In the genomic region with DNA sequence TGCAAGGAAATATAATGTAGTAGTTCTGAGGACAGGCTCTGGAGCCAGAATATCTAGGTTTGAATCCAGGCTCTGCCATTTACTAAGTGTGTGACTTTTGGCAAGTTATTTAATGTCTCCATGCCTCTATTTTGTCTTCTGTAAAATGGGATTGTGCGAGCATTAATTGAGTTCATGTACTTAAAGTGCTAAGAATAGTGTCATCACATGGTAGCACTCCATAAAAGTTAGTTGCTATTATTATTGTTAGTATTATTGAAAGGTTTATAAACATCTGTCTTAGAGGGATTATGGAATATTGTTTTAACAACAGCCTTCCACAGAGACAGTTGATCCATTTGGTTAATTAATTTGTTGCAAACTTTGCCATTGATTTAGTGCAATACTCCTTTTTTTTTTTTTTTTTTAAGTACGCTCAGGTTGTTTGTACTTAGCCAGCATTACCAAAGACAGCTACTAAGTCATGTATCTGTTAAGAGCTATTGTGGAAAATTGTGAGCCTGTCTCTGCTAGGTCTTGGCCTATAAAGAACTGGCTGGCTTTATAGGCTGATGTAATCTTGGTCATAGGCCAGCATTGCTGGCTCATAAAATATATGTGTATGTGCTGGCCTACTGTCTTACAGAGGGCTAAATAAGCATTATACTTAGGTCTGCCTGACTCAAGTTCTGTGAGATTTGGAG, we compare ENCODE assay signal across 14 cellular contexts.
A peak's percentile ranks its signal among the peaks of the same experiment; 100 is the strongest.
DNase-seq lines count a peak whose midpoint lies in the region; ATAC-seq and TF ChIP-seq lines count a peak whose summit lies in the region.
"Had no signal": no experiment of that assay in that cellular context is flagged by ENCODE, and none has a peak within 500 bp of the region (broad histone marks: within the 10 kb centered on the region; RNA-seq: fewer than 3 reads in every experiment).

No MANE protein-coding gene starts in this region.

- TF ChIP-seq CTCF in 22Rv1 (IDR thresholded peaks at IDR 0.05) = no peak
- TF ChIP-seq CTCF in HL-60 (IDR thresholded peaks at IDR 0.05; ENCODE audit: insufficient read depth, low read length) = no peak
- no peak for TF ChIP-seq CTCF in astrocyte of the cerebellum (IDR thresholded peaks at IDR 0.05; ENCODE audit: low read depth, low read length, missing control alignments)

- H3K4me3 ChIP-seq in HL-60 (replicated peaks; ENCODE audit: insufficient read depth, low read length) = no peak overlapping the region
- no peak overlapping the region for H3K4me3 ChIP-seq in astrocyte of the cerebellum (ENCODE audit: low read depth, low read length)
- H3K4me3 ChIP-seq: right lobe of liver, thyroid gland had no signal

- in situ Hi-C loops in astrocyte of the cerebellum (cut with HindIII; ENCODE audit: low sequenced_read_pairs) = no loop called here

- DNase-seq in HL-60 (ENCODE audit: low read depth in 1 of 2, low spot score in 1 of 2) (no peak), astrocyte of the cerebellum (ENCODE audit: low read depth) (peak; percentile 9), left colon (peak in 1 of 2 donors; percentile 30), NCI-H748 (lab: John Stamatoyannopoulos, UW; ENCODE audit: unreplicated experiment) (no peak), C1 segment of cervical spinal cord (lab: John Stamatoyannopoulos, UW) (no peak)
- DNase-seq: activated CD8-positive, alpha-beta memory T cell treated with anti-CD3 and anti-CD28 coated beads, Interleukin-2, amount 50 U/mL, for 48 hours; endodermal cell; NCI-H510A; right lobe of liver; thyroid gland; WERI-Rb-1 had no signal

- intact Hi-C loops in left colon (cut with DNase I, micrococcal nuclease) = no loop called here

- H3K27me3 ChIP-seq in HL-60 (ENCODE audit: insufficient read depth, poor library complexity, severe bottlenecking) = no peaks in the 10 kb centered on the region
- H3K27me3 ChIP-seq: right lobe of liver, thyroid gland had no signal

- H3K27ac ChIP-seq in 22Rv1 (peak overlapping the region; percentile 58), HL-60 (replicated peaks) (peak overlapping the region; percentile 67)
- H3K27ac ChIP-seq: right lobe of liver, thyroid gland, WERI-Rb-1 had no signal

- ATAC-seq in left colon (peak; percentile 96), GM18519 (IDR thresholded peaks at IDR 0.05; ENCODE audit: low FRiP score, unreplicated experiment) (no peak), HG03196 (IDR thresholded peaks at IDR 0.05; ENCODE audit: unreplicated experiment) (no peak)
